In the genomic region with DNA sequence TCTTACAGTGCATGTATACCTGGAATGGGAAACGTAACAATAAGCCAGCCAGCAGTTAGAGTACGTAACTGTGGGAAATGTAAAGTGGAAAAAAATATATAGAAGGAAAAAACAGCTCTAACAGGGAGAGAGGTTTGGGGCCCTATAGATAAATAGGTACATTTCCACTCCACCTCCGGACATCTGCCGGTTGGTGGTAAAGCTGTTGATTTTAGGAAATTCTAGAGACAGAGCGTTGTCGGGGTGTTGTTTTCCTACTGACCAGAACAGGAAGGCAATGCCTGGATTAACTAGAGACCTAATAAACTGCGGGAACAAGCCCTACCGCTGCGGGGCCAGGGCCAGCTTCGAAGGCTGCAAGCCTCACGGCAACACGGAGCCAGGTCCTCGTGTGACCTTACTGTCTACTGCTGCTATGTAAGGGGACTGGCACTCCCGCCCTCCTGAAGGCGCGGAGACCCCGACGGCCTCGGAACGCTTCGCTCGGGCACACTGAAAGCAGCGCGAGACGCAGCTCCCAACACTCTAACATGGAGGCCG, we compare ENCODE assay signal across 8 cellular contexts. TPM values are rescaled to one million over a fixed set of nuclear protein-coding genes. Genes with fewer than 3 reads are reported as not detected.
A peak's percentile ranks its signal among the peaks of the same experiment; 100 is the strongest.
DNase-seq lines count a peak whose midpoint lies in the region; ATAC-seq and TF ChIP-seq lines count a peak whose summit lies in the region.

No MANE protein-coding gene starts in this region.

- ATAC-seq in activated CD4-positive, alpha-beta T cell treated with anti-CD3 and anti-CD28 coated beads for 36 hours = peak; percentile 9
- ATAC-seq in HG03521 (IDR thresholded peaks at IDR 0.05; ENCODE audit: unreplicated experiment) = no peak

- H3K4me2 ChIP-seq in neural cell (ENCODE audit: low read length) = peak overlapping the region; percentile 42

- no peaks in the 10 kb centered on the region for H3F3A ChIP-seq in neural cell (ENCODE audit: insufficient read depth, low read length, poor library complexity, severe bottlenecking)

- H3K4me3 ChIP-seq in neural cell (ENCODE audit: low read length) = peak overlapping the region; percentile 95
- peak overlapping the region; percentile 44 to 85 (median 80) for H3K4me3 ChIP-seq in transverse colon

- H3K36me3 Mint-ChIP-seq in activated CD4-positive, alpha-beta T cell treated with anti-CD3 and anti-CD28 coated beads for 36 hours (ENCODE audit: low read depth) = peaks cover 32% of the 10 kb centered on the region
- peaks cover 15% of the 10 kb centered on the region for H3K36me3 Mint-ChIP-seq in endothelial cell (ENCODE audit: low read depth, unreplicated experiment)

- no peaks in the 10 kb centered on the region for H3K27me3 ChIP-seq in neural cell (ENCODE audit: insufficient read depth, low read depth, low read length)
- H3K27me3 ChIP-seq in transverse colon = no peaks in the 10 kb centered on the region

- intact Hi-C loops in activated CD4-positive, alpha-beta T cell treated with anti-CD3 and anti-CD28 coated beads for 36 hours (cut with DNase I, micrococcal nuclease) = loop anchor here (1.0 to 10.0 kb wide), 11 partner anchors 36 to 1951 kb away; a partner anchor contains a TSS
- intact Hi-C loops in transverse colon (cut with DNase I; ENCODE audit: low total_unique reads) = loop anchor here (2.0 kb wide), 1 partner anchor 61 kb away; a partner anchor contains a TSS

- TF ChIP-seq CTCF in endothelial cell (IDR thresholded peaks at IDR 0.05; ENCODE audit: unreplicated experiment) (no peak), neural cell (IDR thresholded peaks at IDR 0.05; ENCODE audit: poor library complexity, severe bottlenecking) (no peak), transverse colon (IDR thresholded peaks at IDR 0.05) (peak in 1 of 5 experiments; percentile 36)

- CTCF ChIA-PET in activated CD4-positive, alpha-beta T cell treated with anti-CD3 and anti-CD28 coated beads for 36 hours (lab: Charles Lee) = interaction anchor here (0.6 to 1.8 kb wide), 8 partner anchors 9 to 1291 kb away, joined by 3 to 8 read pairs (median 3); a partner anchor contains a TSS

- no peaks in the 10 kb centered on the region for H3K27me3 Mint-ChIP-seq in activated CD4-positive, alpha-beta T cell treated with anti-CD3 and anti-CD28 coated beads for 36 hours
- H3K27me3 Mint-ChIP-seq in endothelial cell (ENCODE audit: unreplicated experiment) = peaks cover 7% of the 10 kb centered on the region

- POLR2A ChIA-PET in activated CD4-positive, alpha-beta T cell treated with anti-CD3 and anti-CD28 coated beads for 36 hours (lab: Charles Lee) = interaction anchor here (0.8 to 2.1 kb wide), 3 partner anchors 9 to 62 kb away, joined by 3 to 6 read pairs (median 4); no protein-coding TSS in a partner anchor

- H3K9me3 Mint-ChIP-seq in activated CD4-positive, alpha-beta T cell treated with anti-CD3 and anti-CD28 coated beads for 36 hours (ENCODE audit: low read depth) = no peaks in the 10 kb centered on the region
- H3K9me3 Mint-ChIP-seq in endothelial cell (ENCODE audit: unreplicated experiment) = no peaks in the 10 kb centered on the region

- H2AFZ ChIP-seq in neural cell (ENCODE audit: low read depth, low read length) = peak overlapping the region; percentile 57

- H3K9me3 ChIP-seq in neural cell (ENCODE audit: low read length) (no peaks in the 10 kb centered on the region), transverse colon (no peaks in the 10 kb centered on the region)

- no peak for TF ChIP-seq RAD21 in neural cell (conservative IDR thresholded peaks at IDR 0.05)

- peak overlapping the region; percentile 95 for H3K9ac ChIP-seq in neural cell (ENCODE audit: low read length)

- H4K20me1 ChIP-seq in neural cell (ENCODE audit: insufficient read depth) = no peaks in the 10 kb centered on the region

- DNase-seq in GM04503 (ENCODE audit: low read depth) (peak; percentile 15), KBM-7 (peak; percentile 80), endothelial cell (ENCODE audit: low spot score) (peak; percentile 63), transverse colon (no peak), NCI-H69 (lab: John Stamatoyannopoulos, UW) (no peak)
- peak; percentile 59 for DNase-seq in activated CD4-positive, alpha-beta T cell treated with anti-CD3 and anti-CD28 coated beads for 36 hours

- H3K4me1 Mint-ChIP-seq in activated CD4-positive, alpha-beta T cell treated with anti-CD3 and anti-CD28 coated beads for 36 hours = peaks cover 41% of the 10 kb centered on the region
- H3K4me1 Mint-ChIP-seq in endothelial cell (ENCODE audit: unreplicated experiment) = peaks cover 59% of the 10 kb centered on the region

- H3K27ac ChIP-seq in neural cell (ENCODE audit: low read length) = peak overlapping the region; percentile 95
- H3K27ac ChIP-seq in transverse colon = peak overlapping the region; percentile 95 to 98 (median 98)

- H3K27ac Mint-ChIP-seq in activated CD4-positive, alpha-beta T cell treated with anti-CD3 and anti-CD28 coated beads for 36 hours = peak overlapping the region; percentile 91
- H3K27ac Mint-ChIP-seq in endothelial cell (ENCODE audit: unreplicated experiment) = peak overlapping the region; percentile 98

- no peak for TF ChIP-seq EP300 in neural cell (conservative IDR thresholded peaks at IDR 0.05; ENCODE audit: poor library complexity, severe bottlenecking)
- TF ChIP-seq EP300 in transverse colon (IDR thresholded peaks at IDR 0.05; ENCODE audit: low read depth) = no peak

- H3K9me2 ChIP-seq in neural cell (ENCODE audit: insufficient read depth, low read length) = no peaks in the 10 kb centered on the region

- peaks cover 28 to 57% (median 35%) of the 10 kb centered on the region in 4 donors for H3K4me1 ChIP-seq in transverse colon

- WGBS in transverse colon (ENCODE audit: low coverage in 1 of 2), 2 donors = 0 to 4% methylated on average over 6 to 22 of the region's 26 CpGs

- TF ChIP-seq POLR2A in transverse colon (IDR thresholded peaks at IDR 0.05) = no peak

- peaks cover 33% of the 10 kb centered on the region for H3K79me2 ChIP-seq in neural cell (replicated peaks; ENCODE audit: insufficient read depth, low read length)

- in situ Hi-C loops in KBM-7 (cut with MboI; ENCODE audit: low pct_unique_long_range_greater_than_20kb, low sequenced_read_pairs) (no loop called here), transverse colon (cut with MboI; ENCODE audit: low pct_ligation_motif_present in 1 of 4, low pct_unique_long_range_greater_than_20kb in 1 of 4, low sequenced_read_pairs in 3 of 4) (no loop called here)

- H3K4me3 Mint-ChIP-seq in activated CD4-positive, alpha-beta T cell treated with anti-CD3 and anti-CD28 coated beads for 36 hours = peak overlapping the region; percentile 97
- H3K4me3 Mint-ChIP-seq in endothelial cell (ENCODE audit: unreplicated experiment) = peak overlapping the region; percentile 93

- peaks cover 4% of the 10 kb centered on the region for H3K36me3 ChIP-seq in neural cell (ENCODE audit: insufficient read depth, low read length)
- peaks cover 0 to 28% (median 9%) of the 10 kb centered on the region in 4 donors for H3K36me3 ChIP-seq in transverse colon

TF ChIP-seq in neural cell, 6 proteins besides CTCF, POLR2A, EP300 and RAD21:
- no peak for TF ChIP-seq MXI1 (conservative IDR thresholded peaks at IDR 0.05; ENCODE audit: poor library complexity, severe bottlenecking)
- TF ChIP-seq, protein P1, sequence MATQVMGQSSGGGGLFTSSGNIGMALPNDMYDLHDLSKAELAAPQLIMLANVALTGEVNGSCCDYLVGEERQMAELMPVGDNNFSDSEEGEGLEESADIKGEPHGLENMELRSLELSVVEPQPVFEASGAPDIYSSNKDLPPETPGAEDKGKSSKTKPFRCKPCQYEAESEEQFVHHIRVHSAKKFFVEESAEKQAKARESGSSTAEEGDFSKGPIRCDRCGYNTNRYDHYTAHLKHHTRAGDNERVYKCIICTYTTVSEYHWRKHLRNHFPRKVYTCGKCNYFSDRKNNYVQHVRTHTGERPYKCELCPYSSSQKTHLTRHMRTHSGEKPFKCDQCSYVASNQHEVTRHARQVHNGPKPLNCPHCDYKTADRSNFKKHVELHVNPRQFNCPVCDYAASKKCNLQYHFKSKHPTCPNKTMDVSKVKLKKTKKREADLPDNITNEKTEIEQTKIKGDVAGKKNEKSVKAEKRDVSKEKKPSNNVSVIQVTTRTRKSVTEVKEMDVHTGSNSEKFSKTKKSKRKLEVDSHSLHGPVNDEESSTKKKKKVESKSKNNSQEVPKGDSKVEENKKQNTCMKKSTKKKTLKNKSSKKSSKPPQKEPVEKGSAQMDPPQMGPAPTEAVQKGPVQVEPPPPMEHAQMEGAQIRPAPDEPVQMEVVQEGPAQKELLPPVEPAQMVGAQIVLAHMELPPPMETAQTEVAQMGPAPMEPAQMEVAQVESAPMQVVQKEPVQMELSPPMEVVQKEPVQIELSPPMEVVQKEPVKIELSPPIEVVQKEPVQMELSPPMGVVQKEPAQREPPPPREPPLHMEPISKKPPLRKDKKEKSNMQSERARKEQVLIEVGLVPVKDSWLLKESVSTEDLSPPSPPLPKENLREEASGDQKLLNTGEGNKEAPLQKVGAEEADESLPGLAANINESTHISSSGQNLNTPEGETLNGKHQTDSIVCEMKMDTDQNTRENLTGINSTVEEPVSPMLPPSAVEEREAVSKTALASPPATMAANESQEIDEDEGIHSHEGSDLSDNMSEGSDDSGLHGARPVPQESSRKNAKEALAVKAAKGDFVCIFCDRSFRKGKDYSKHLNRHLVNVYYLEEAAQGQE (IDR thresholded peaks at IDR 0.05; ENCODE audit: borderline replicate concordance) = peak; percentile 13
- TF ChIP-seq SMC3 (conservative IDR thresholded peaks at IDR 0.05; ENCODE audit: poor library complexity) = no peak
- TF ChIP-seq POLR2AphosphoS5 (IDR thresholded peaks at IDR 0.05) = peak; percentile 2
TF ChIP-seq in neural cell: peak in this region for 2.

RNA-seq across cellular contexts. Expression of a gene that starts 0.8 kb away (rescaled TPM):
- total RNA-seq in activated CD4-positive, alpha-beta T cell treated with anti-CD3 and anti-CD28 coated beads for 36 hours = 10 to 100 TPM; 19.4 to 22.8 TPM
- 22.0 TPM for total RNA-seq in endothelial cell (ENCODE audit: unreplicated experiment)
- 58.9 and 59.5 TPM in 2 replicates for polyA plus RNA-seq in neural cell
- 56.3 and 63.8 TPM in 2 replicates for polyA minus RNA-seq in neural cell
- total RNA-seq in transverse colon = 10 to 100 TPM; 13.9 to 26.2 (median 24.7) TPM

Comparison
In these comparisons a context has a peak if more than half of its experiments do, and no peak if none do; other contexts are left out.
1. DNase-seq: peak in GM04503 (single experiment), KBM-7 (single experiment), activated CD4-positive, alpha-beta T cell treated with anti-CD3 and anti-CD28 coated beads for 36 hours (single experiment) and endothelial cell (single experiment); none in transverse colon (single experiment) and NCI-H69 (single experiment).